8 cellular contexts compared by ENCODE assay signal in the genomic region with DNA sequence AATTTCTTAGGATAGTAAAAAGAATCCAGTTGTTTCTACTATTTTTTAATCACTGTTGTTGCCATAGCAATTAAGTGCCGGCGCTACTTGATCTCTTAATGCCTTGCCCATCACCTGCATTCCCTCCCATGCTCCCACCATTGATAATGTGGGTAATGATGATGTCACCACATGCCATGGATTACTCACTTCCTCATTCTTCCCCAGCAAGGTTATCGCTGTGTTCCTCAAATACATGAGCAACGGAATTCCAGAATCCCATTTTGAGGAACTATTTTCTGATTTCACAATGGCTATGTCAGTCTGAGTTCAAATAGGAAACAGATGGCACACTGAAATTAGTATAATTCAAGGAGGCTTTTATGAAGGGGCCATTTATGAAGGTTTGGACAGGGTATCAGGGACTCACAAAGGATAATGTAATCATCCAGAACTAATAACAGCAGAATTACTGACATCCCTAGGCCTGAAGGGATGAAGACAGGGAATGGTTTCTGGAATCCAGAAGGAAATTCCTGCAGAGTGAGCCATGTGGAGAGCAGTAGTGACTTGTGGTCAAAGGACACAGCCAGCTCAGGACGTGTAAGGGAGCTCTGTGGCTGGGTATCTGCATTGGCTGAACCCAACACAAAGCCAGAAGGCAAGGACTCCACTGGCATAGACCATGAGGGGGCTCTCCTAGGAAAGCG. TPM values are rescaled to one million over a fixed set of nuclear protein-coding genes. Genes with fewer than 3 reads are reported as not detected.
A peak's percentile ranks its signal among the peaks of the same experiment; 100 is the strongest.
DNase-seq lines count a peak whose midpoint lies in the region; TF ChIP-seq lines count a peak whose summit lies in the region.
"Not testable (repeated sequence)": the region's sequence is repeated elsewhere in the genome, so short reads cannot be mapped to it uniquely, and the experiment has no call there.

No MANE protein-coding gene starts in this region.

- H3K9ac ChIP-seq in mesenchymal stem cell (ENCODE audit: low read length) (peak overlapping the region; percentile 66), smooth muscle cell (ENCODE audit: low read depth) (peak overlapping the region; percentile 47)

- H3K18ac ChIP-seq in mesenchymal stem cell (ENCODE audit: low read depth in 1 of 2, low read length in 2 of 2) = peak overlapping the region; percentile 65 to 84

- WGBS in mesenchymal stem cell = 7% methylated on average over 3 of the region's 6 CpGs
- 15% methylated on average over 6 of the region's 6 CpGs for WGBS in smooth muscle cell (ENCODE audit: low lambda C conversion rate)

- H3K14ac ChIP-seq in mesenchymal stem cell (ENCODE audit: low read length in 2 of 2) = not testable (repeated sequence)

- not testable (repeated sequence) for BruUV-seq in Calu3 (replicated peaks; lab: Mats Ljungman, UMichigan)

- H3K4me2 ChIP-seq in mesenchymal stem cell (ENCODE audit: low read length, poor library complexity, severe bottlenecking) = not testable (repeated sequence)
- peak overlapping the region; percentile 74 for H3K4me2 ChIP-seq in smooth muscle cell

- not testable (repeated sequence) for H4K91ac ChIP-seq in mesenchymal stem cell (ENCODE audit: low read length)

- not testable (repeated sequence) for H3K9me3 ChIP-seq in mesenchymal stem cell (ENCODE audit: control insufficient read depth, low read length); smooth muscle cell (replicated peaks; ENCODE audit: low read depth)

- DNase-seq in Calu3 (peak; percentile 65), HK-2 (ENCODE audit: unreplicated experiment) (peak; percentile 87), NCI-H524 (lab: John Stamatoyannopoulos, UW) (peak; percentile 25 to 72), T1000 (lab: John Stamatoyannopoulos, UW) (peak; percentile 74), choroid plexus epithelial cell (ENCODE audit: low read depth) (peak; percentile 62), glomerular endothelial cell (ENCODE audit: extremely low read depth, low read depth, low spot score) (peak; percentile 92), mesenchymal stem cell (peak; percentile 93)
- not testable (repeated sequence) for DNase-seq in smooth muscle cell (lab: John Stamatoyannopoulos, UW; ENCODE audit: unreplicated experiment)

- H3K4ac ChIP-seq in mesenchymal stem cell (ENCODE audit: low read depth in 1 of 2, low read length in 2 of 2) = not testable (repeated sequence)

- not testable (repeated sequence) for H2AFZ ChIP-seq in mesenchymal stem cell (ENCODE audit: low read depth, low read length); smooth muscle cell (ENCODE audit: low read depth)

- H3K4me3 Mint-ChIP-seq in Calu3 (ENCODE audit: low read depth, unreplicated experiment) = peak overlapping the region; percentile 40

- not testable (repeated sequence) for H3K79me2 ChIP-seq in smooth muscle cell (ENCODE audit: low read depth)

- peak overlapping the region; percentile 60 for H2BK5ac ChIP-seq in mesenchymal stem cell (ENCODE audit: low read depth, low read length, poor library complexity, severe bottlenecking)

- intact Hi-C loops in Calu3 (cut with micrococcal nuclease; ENCODE audit: unreplicated experiment) = not testable (repeated sequence)

- peaks cover 23% of the 10 kb centered on the region for H3K36me3 Mint-ChIP-seq in Calu3 (ENCODE audit: insufficient read depth, unreplicated experiment)

- H3F3A ChIP-seq in smooth muscle cell (ENCODE audit: low read depth) = peaks cover 14% of the 10 kb centered on the region

- H2BK12ac ChIP-seq in mesenchymal stem cell (ENCODE audit: low read length in 2 of 2) = not testable (repeated sequence)

- TF ChIP-seq CTCF in Calu3 (IDR thresholded peaks at IDR 0.05; ENCODE audit: unreplicated experiment); choroid plexus epithelial cell (conservative IDR thresholded peaks at IDR 0.05; ENCODE audit: low read depth, low read length); smooth muscle cell (IDR thresholded peaks at IDR 0.05; ENCODE audit: borderline replicate concordance, insufficient read depth, poor library complexity, severe bottlenecking): not testable (repeated sequence)

- not testable (repeated sequence) for H3K23ac ChIP-seq in mesenchymal stem cell (ENCODE audit: low read length in 2 of 2)

- H3K4me1 ChIP-seq in mesenchymal stem cell (ENCODE audit: control insufficient read depth, insufficient read depth, low read depth, low read length) = not testable (repeated sequence)
- peaks cover 13% of the 10 kb centered on the region for H3K4me1 ChIP-seq in smooth muscle cell (ENCODE audit: low read depth)

- not testable (repeated sequence) for H3K9me3 Mint-ChIP-seq in Calu3 (ENCODE audit: low read depth, unreplicated experiment)

- H3K27ac ChIP-seq in mesenchymal stem cell (ENCODE audit: low read length, poor library complexity, severe bottlenecking) (peak overlapping the region; percentile 96), smooth muscle cell (ENCODE audit: low read depth) (peak overlapping the region; percentile 94)

- CTCF ChIA-PET in Calu3 (lab: Charles Lee) = not testable (repeated sequence)

- peaks cover 65% of the 10 kb centered on the region for H3K4me1 Mint-ChIP-seq in Calu3 (ENCODE audit: low read depth, unreplicated experiment)

- H3K36me3 ChIP-seq in mesenchymal stem cell (ENCODE audit: control insufficient read depth in 1 of 2, insufficient read depth in 2 of 2, low read depth in 1 of 2, low read length in 2 of 2); smooth muscle cell (ENCODE audit: low read depth): not testable (repeated sequence)

- not testable (repeated sequence) for H3K27me3 Mint-ChIP-seq in Calu3 (ENCODE audit: unreplicated experiment)

- not testable (repeated sequence) for H3K27me3 ChIP-seq in mesenchymal stem cell (ENCODE audit: control insufficient read depth in 1 of 2, insufficient read depth in 1 of 2, low read length in 2 of 2); smooth muscle cell (ENCODE audit: low read depth)

- H2BK120ac ChIP-seq in mesenchymal stem cell (ENCODE audit: low read depth, low read length) = peak overlapping the region; percentile 58

- H3K27ac Mint-ChIP-seq in Calu3 (ENCODE audit: unreplicated experiment) = peak overlapping the region; percentile 98

- H2BK15ac ChIP-seq in mesenchymal stem cell (ENCODE audit: low read depth, poor library complexity, severe bottlenecking) = peak overlapping the region; percentile 57

- H2AK5ac ChIP-seq in mesenchymal stem cell (ENCODE audit: low read length, severe bottlenecking) = not testable (repeated sequence)

- not testable (repeated sequence) for H3K4me3 ChIP-seq in choroid plexus epithelial cell (ENCODE audit: low read depth, low read length); mesenchymal stem cell (ENCODE audit: insufficient read depth in 1 of 2, low read depth in 1 of 2, low read length in 2 of 2); smooth muscle cell

- H4K20me1 ChIP-seq in smooth muscle cell (ENCODE audit: low read depth) = not testable (repeated sequence)

- not testable (repeated sequence) for H4K8ac ChIP-seq in mesenchymal stem cell (ENCODE audit: low read length)

- H3K79me1 ChIP-seq in mesenchymal stem cell (replicated peaks; ENCODE audit: low read length, poor library complexity, severe bottlenecking) = not testable (repeated sequence)

RNA-seq across cellular contexts. Expression of a gene that starts 18.9 kb away (rescaled TPM):
- total RNA-seq in Calu3 (2022) = 44.4 and 67.4 TPM in 2 replicates
- 236 and 292 TPM in 2 replicates for total RNA-seq in glomerular endothelial cell
- 20.4 TPM for polyA plus RNA-seq in mesenchymal stem cell (2013, experiment 1 of 2)
- polyA plus RNA-seq in mesenchymal stem cell (2013, experiment 2 of 2) = 19.0 TPM
- 13.8 and 19.8 TPM in 2 replicates for total RNA-seq in smooth muscle cell
- polyA plus RNA-seq in smooth muscle cell = 15.4 and 19.5 TPM in 2 replicates

RNA-seq across cellular contexts. Expression of a gene that starts 58.1 kb away (rescaled TPM):
- total RNA-seq in Calu3 (2022) (240 and 318 TPM in 2 replicates), glomerular endothelial cell (262 and 345 TPM in 2 replicates), smooth muscle cell (51.5 and 71.0 TPM in 2 replicates)
- 51.3 TPM for polyA plus RNA-seq in mesenchymal stem cell (2013, experiment 1 of 2)
- polyA plus RNA-seq in mesenchymal stem cell (2013, experiment 2 of 2) = 51.0 TPM
- polyA plus RNA-seq in smooth muscle cell = 39.9 and 69.9 TPM in 2 replicates
